1 cellular context compared by ENCODE assay signal in the genomic region with DNA sequence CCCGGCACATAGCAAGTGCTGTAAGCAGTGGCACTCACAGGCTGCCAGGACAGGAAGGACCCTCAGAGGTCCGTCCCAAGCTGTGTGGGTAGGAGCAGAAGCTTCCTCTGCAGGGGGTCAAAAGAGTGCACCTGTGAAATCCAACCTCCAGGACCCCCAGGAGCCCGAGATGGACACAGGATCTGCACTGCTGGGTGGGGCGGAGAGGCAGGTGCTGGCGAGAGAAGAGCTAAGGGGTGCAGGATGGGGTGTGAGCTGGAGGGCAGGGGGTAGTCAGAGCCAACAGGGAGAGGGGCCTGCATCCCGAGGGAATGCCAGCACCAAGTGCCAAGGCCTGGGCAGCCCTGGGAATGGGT.
TF ChIP-seq lines count a peak whose summit lies in the region.

No MANE protein-coding gene starts in this region.

TF ChIP-seq in HEK293, 187 proteins besides CTCF, POLR2A, EP300 and RAD21 (continued from another document):
- no peak for TF ChIP-seq ZNF280C (tag by site-specific recombination; IDR thresholded peaks at IDR 0.05)
- no peak for TF ChIP-seq ZNF169 (tag by site-specific recombination; IDR thresholded peaks at IDR 0.05)
- no peak for TF ChIP-seq ZNF621 (tag by site-specific recombination; IDR thresholded peaks at IDR 0.05)
- TF ChIP-seq, protein P1, sequence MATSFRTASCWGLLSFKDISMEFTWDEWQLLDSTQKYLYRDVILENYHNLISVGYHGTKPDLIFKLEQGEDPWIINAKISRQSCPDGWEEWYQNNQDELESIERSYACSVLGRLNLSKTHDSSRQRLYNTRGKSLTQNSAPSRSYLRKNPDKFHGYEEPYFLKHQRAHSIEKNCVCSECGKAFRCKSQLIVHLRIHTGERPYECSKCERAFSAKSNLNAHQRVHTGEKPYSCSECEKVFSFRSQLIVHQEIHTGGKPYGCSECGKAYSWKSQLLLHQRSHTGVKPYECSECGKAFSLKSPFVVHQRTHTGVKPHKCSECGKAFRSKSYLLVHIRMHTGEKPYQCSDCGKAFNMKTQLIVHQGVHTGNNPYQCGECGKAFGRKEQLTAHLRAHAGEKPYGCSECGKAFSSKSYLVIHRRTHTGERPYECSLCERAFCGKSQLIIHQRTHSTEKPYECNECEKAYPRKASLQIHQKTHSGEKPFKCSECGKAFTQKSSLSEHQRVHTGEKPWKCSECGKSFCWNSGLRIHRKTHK (tag by site-specific recombination; IDR thresholded peaks at IDR 0.05), result no peak
- TF ChIP-seq GLIS2 (tag by site-specific recombination; IDR thresholded peaks at IDR 0.05), result peak; percentile 45; the same call in 1 of the 2 replicates
- TF ChIP-seq, protein P2, sequence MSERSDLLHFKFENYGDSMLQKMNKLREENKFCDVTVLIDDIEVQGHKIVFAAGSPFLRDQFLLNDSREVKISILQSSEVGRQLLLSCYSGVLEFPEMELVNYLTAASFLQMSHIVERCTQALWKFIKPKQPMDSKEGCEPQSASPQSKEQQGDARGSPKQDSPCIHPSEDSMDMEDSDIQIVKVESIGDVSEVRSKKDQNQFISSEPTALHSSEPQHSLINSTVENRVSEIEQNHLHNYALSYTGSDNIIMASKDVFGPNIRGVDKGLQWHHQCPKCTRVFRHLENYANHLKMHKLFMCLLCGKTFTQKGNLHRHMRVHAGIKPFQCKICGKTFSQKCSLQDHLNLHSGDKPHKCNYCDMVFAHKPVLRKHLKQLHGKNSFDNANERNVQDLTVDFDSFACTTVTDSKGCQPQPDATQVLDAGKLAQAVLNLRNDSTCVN (tag by site-specific recombination; optimal IDR thresholded peaks at IDR 0.05), result no peak
- TF ChIP-seq ZNF600 (tag by site-specific recombination; IDR thresholded peaks at IDR 0.05), result peak; percentile 44; the same call in 1 of the 2 replicates
- TF ChIP-seq GLIS1 (tag by site-specific recombination; IDR thresholded peaks at IDR 0.05), result peak; percentile 71
- no peak for TF ChIP-seq ZNF623 (tag by site-specific recombination; IDR thresholded peaks at IDR 0.05)
- TF ChIP-seq ZNF146 (tag by site-specific recombination; IDR thresholded peaks at IDR 0.05), result no peak
